Comparison of ENCODE assay signal across 27 cellular contexts in genomic region chr17:75334723-75335122, GRCh38. TPM values are rescaled to one million over a fixed set of nuclear protein-coding genes. Genes with fewer than 3 reads are reported as not detected.
DNase-seq lines count a peak whose midpoint lies in the region; ATAC-seq and TF ChIP-seq lines count a peak whose summit lies in the region.
"Had no signal": no experiment of that assay in that cellular context is flagged by ENCODE, and none has a peak within 500 bp of the region (broad histone marks: within the 10 kb centered on the region; RNA-seq: fewer than 3 reads in every experiment).

No MANE protein-coding gene starts in this region.

- H3K9ac ChIP-seq in DND-41 (ENCODE audit: low read depth, low read length) (no peak overlapping the region), neural cell (ENCODE audit: low read length) (no peak overlapping the region)
- H3K9ac ChIP-seq: neural progenitor cell, parathyroid adenoma had no signal

- H3K27ac Mint-ChIP-seq in activated CD4-positive, alpha-beta T cell treated with anti-CD3 and anti-CD28 coated beads for 36 hours = peak overlapping the region; percentile 21
- peak overlapping the region; percentile 32 for H3K27ac Mint-ChIP-seq in activated naive CD8-positive, alpha-beta T cell treated with anti-CD3 and anti-CD28 coated beads, Interleukin-2, amount 50 U/mL, for 24 hours
- H3K27ac Mint-ChIP-seq: activated CD4-positive, alpha-beta T cell treated with anti-CD3 and anti-CD28 coated beads, Interleukin-2, amount 10 ng/mL, durations not matched to agents 24 days and 14 days; activated naive CD4-positive, alpha-beta T cell treated with anti-CD3 and anti-CD28 coated beads, Interleukin-2, amount 10 ng/mL, durations not matched to agents 7 days and 5 days; neural progenitor cell had no signal

- peak overlapping the region; percentile 88 for H3K27ac ChIP-seq in DND-41 (ENCODE audit: low read length)
- peak overlapping the region; percentile 45 for H3K27ac ChIP-seq in neural cell (ENCODE audit: low read length)
- H3K27ac ChIP-seq in hepatocyte = no peak overlapping the region
- H3K27ac ChIP-seq: cardiac muscle cell, colonic mucosa, neural progenitor cell, parathyroid adenoma, PC-9 had no signal

- WGBS in hepatocyte (ENCODE audit: low lambda C conversion rate, missing lambda C conversion rate) = 97% methylated on average over 3 of the region's 3 CpGs

- H3K9me2 ChIP-seq in neural cell (ENCODE audit: insufficient read depth, low read length) (no peaks in the 10 kb centered on the region), hepatocyte (replicated peaks; ENCODE audit: insufficient read depth) (no peaks in the 10 kb centered on the region)

- no peaks in the 10 kb centered on the region for H3F3A ChIP-seq in neural cell (ENCODE audit: insufficient read depth, low read length, poor library complexity, severe bottlenecking)

- H3K27me3 ChIP-seq in DND-41 (ENCODE audit: insufficient read depth, low read length, poor library complexity) (no peaks in the 10 kb centered on the region), neural cell (ENCODE audit: insufficient read depth, low read depth, low read length) (no peaks in the 10 kb centered on the region), hepatocyte (no peaks in the 10 kb centered on the region)
- H3K27me3 ChIP-seq: cardiac muscle cell, colonic mucosa, neural progenitor cell had no signal

- DNase-seq in activated CD4-positive, alpha-beta T cell treated with anti-CD3 and anti-CD28 coated beads for 36 hours = no peak
- no peak for DNase-seq in activated CD4-positive, alpha-beta T cell treated with anti-CD3 and anti-CD28 coated beads for 4 hours
- DNase-seq in DND-41 (no peak), Ammon's horn (ENCODE audit: low spot score) (no peak), hepatocyte (ENCODE audit: low spot score) (no peak)
- DNase-seq in activated naive CD8-positive, alpha-beta T cell treated with anti-CD3 and anti-CD28 coated beads, Interleukin-2, amount 50 U/mL, for 24 hours = no peak
- no peak for DNase-seq in activated T-cell treated with anti-CD3 and anti-CD28 coated beads, Interleukin-2, amount 50 U/mL, for 48 hours
- DNase-seq: 8988T; activated CD4-positive, alpha-beta T cell treated with anti-CD3 and anti-CD28 coated beads, Interleukin-2, amount 10 ng/mL, durations not matched to agents 24 days and 14 days; activated naive CD4-positive, alpha-beta T cell treated with anti-CD3 and anti-CD28 coated beads, Interleukin-2, amount 10 ng/mL, durations not matched to agents 7 days and 5 days; aorta; colonic mucosa; effector CD8-positive, alpha-beta T cell; mammary epithelial cell; MV-4-11; NCI-H1436; NCI-H2081 treated with DMSO at 0.1 percent for 48 hours; NCI-H69; PC-9; retina; SHP77; small intestine; stimulated activated naive CD4-positive, alpha-beta T cell had no signal

- H3K36me3 ChIP-seq in DND-41 (ENCODE audit: insufficient read depth, low read length) (peaks cover 39% of the 10 kb centered on the region), neural cell (ENCODE audit: insufficient read depth, low read length) (no peaks in the 10 kb centered on the region), hepatocyte (replicated peaks; ENCODE audit: insufficient read depth, low read depth) (no peaks in the 10 kb centered on the region)
- H3K36me3 ChIP-seq: colonic mucosa, neural progenitor cell had no signal

- ATAC-seq in activated CD4-positive, alpha-beta T cell treated with anti-CD3 and anti-CD28 coated beads for 36 hours = no peak
- ATAC-seq in DND-41 (ENCODE audit: insufficient read depth, low read depth) = no peak
- ATAC-seq in activated naive CD8-positive, alpha-beta T cell treated with anti-CD3 and anti-CD28 coated beads, Interleukin-2, amount 50 U/mL, for 24 hours = no peak

- CTCF ChIA-PET in activated CD4-positive, alpha-beta T cell treated with anti-CD3 and anti-CD28 coated beads for 36 hours (lab: Charles Lee) = interaction anchor here (0.6 to 2.9 kb wide), 6 partner anchors 12 to 134 kb away, joined by 3 to 24 read pairs (median 8); partner anchors contain the start of gene GRB2

- H3K4me1 ChIP-seq in DND-41 (ENCODE audit: insufficient read depth, low read length) (peaks cover 85% of the 10 kb centered on the region), hepatocyte (ENCODE audit: insufficient read depth) (no peaks in the 10 kb centered on the region)
- H3K4me1 ChIP-seq: colonic mucosa, neural progenitor cell had no signal

- intact Hi-C loops in activated CD4-positive, alpha-beta T cell treated with anti-CD3 and anti-CD28 coated beads for 36 hours (cut with DNase I, micrococcal nuclease) = loop anchor here in 1 of 2 experiments (5.0 kb wide), 1 partner anchor 38 kb away; no protein-coding TSS in a partner anchor

- H3K79me2 ChIP-seq in DND-41 (ENCODE audit: insufficient read depth, low read length) = peaks cover 73% of the 10 kb centered on the region
- H3K79me2 ChIP-seq in neural cell (replicated peaks; ENCODE audit: insufficient read depth, low read length) = peaks cover 17% of the 10 kb centered on the region
- H3K79me2 ChIP-seq in hepatocyte = peaks cover 87% of the 10 kb centered on the region

- H3K9me3 Mint-ChIP-seq in activated CD4-positive, alpha-beta T cell treated with anti-CD3 and anti-CD28 coated beads for 36 hours (ENCODE audit: low read depth) = no peaks in the 10 kb centered on the region
- H3K9me3 Mint-ChIP-seq in activated naive CD8-positive, alpha-beta T cell treated with anti-CD3 and anti-CD28 coated beads, Interleukin-2, amount 50 U/mL, for 24 hours = no peaks in the 10 kb centered on the region
- H3K9me3 Mint-ChIP-seq: activated CD4-positive, alpha-beta T cell treated with anti-CD3 and anti-CD28 coated beads, Interleukin-2, amount 10 ng/mL, durations not matched to agents 24 days and 14 days; activated naive CD4-positive, alpha-beta T cell treated with anti-CD3 and anti-CD28 coated beads, Interleukin-2, amount 10 ng/mL, durations not matched to agents 7 days and 5 days; neural progenitor cell had no signal

- H3K4me3 ChIP-seq in DND-41 (ENCODE audit: low read depth in 1 of 2, low read length in 2 of 2) (no peak overlapping the region), neural cell (ENCODE audit: low read length) (peak overlapping the region; percentile 34), hepatocyte (no peak overlapping the region)
- H3K4me3 ChIP-seq: cardiac muscle cell, colonic mucosa, neural progenitor cell, PC-9 had no signal

- H3K4me1 Mint-ChIP-seq in activated CD4-positive, alpha-beta T cell treated with anti-CD3 and anti-CD28 coated beads for 36 hours = peaks cover 70% of the 10 kb centered on the region
- H3K4me1 Mint-ChIP-seq in activated naive CD8-positive, alpha-beta T cell treated with anti-CD3 and anti-CD28 coated beads, Interleukin-2, amount 50 U/mL, for 24 hours = peaks cover 74% of the 10 kb centered on the region

- H2AFZ ChIP-seq in DND-41 (ENCODE audit: low read depth, low read length) (no peak overlapping the region), neural cell (ENCODE audit: low read depth, low read length) (no peak overlapping the region), hepatocyte (no peak overlapping the region)
- H2AFZ ChIP-seq: neural progenitor cell, parathyroid adenoma, PC-9 had no signal

- TF ChIP-seq EP300 in neural cell (conservative IDR thresholded peaks at IDR 0.05; ENCODE audit: poor library complexity, severe bottlenecking) = no peak

- H3K27me3 Mint-ChIP-seq in activated CD4-positive, alpha-beta T cell treated with anti-CD3 and anti-CD28 coated beads for 36 hours = no peaks in the 10 kb centered on the region
- no peaks in the 10 kb centered on the region for H3K27me3 Mint-ChIP-seq in activated naive CD8-positive, alpha-beta T cell treated with anti-CD3 and anti-CD28 coated beads, Interleukin-2, amount 50 U/mL, for 24 hours
- H3K27me3 Mint-ChIP-seq: activated CD4-positive, alpha-beta T cell treated with anti-CD3 and anti-CD28 coated beads, Interleukin-2, amount 10 ng/mL, durations not matched to agents 24 days and 14 days; activated naive CD4-positive, alpha-beta T cell treated with anti-CD3 and anti-CD28 coated beads, Interleukin-2, amount 10 ng/mL, durations not matched to agents 7 days and 5 days had no signal

- H3K9me3 ChIP-seq in DND-41 (ENCODE audit: insufficient read depth, low read length, severe bottlenecking) (no peaks in the 10 kb centered on the region), neural cell (ENCODE audit: low read length) (no peaks in the 10 kb centered on the region), hepatocyte (ENCODE audit: low read depth) (no peaks in the 10 kb centered on the region)
- H3K9me3 ChIP-seq: colonic mucosa had no signal

- no peaks in the 10 kb centered on the region for H4K20me1 ChIP-seq in DND-41 (ENCODE audit: insufficient read depth, low read length)
- no peaks in the 10 kb centered on the region for H4K20me1 ChIP-seq in neural cell (ENCODE audit: insufficient read depth)
- peaks cover 29% of the 10 kb centered on the region for H4K20me1 ChIP-seq in hepatocyte (ENCODE audit: insufficient read depth, poor library complexity, severe bottlenecking)

- TF ChIP-seq RAD21 in neural cell (conservative IDR thresholded peaks at IDR 0.05) = no peak

- H3K36me3 Mint-ChIP-seq in activated CD4-positive, alpha-beta T cell treated with anti-CD3 and anti-CD28 coated beads for 36 hours (ENCODE audit: low read depth) = peaks cover 17% of the 10 kb centered on the region
- H3K36me3 Mint-ChIP-seq in activated naive CD8-positive, alpha-beta T cell treated with anti-CD3 and anti-CD28 coated beads, Interleukin-2, amount 50 U/mL, for 24 hours (ENCODE audit: low read depth) = peaks cover 14% of the 10 kb centered on the region

- POLR2A ChIA-PET in activated CD4-positive, alpha-beta T cell treated with anti-CD3 and anti-CD28 coated beads for 36 hours (lab: Charles Lee) = no interaction called here

- no peak for TF ChIP-seq CTCF in DND-41 (IDR thresholded peaks at IDR 0.05; ENCODE audit: borderline replicate concordance, extremely low read depth, low read length, poor library complexity, severe bottlenecking)
- no peak for TF ChIP-seq CTCF in neural cell (IDR thresholded peaks at IDR 0.05; ENCODE audit: poor library complexity, severe bottlenecking)
- TF ChIP-seq CTCF in hepatocyte (IDR thresholded peaks at IDR 0.05; ENCODE audit: poor library complexity) = no peak

- H3K4me3 Mint-ChIP-seq in activated CD4-positive, alpha-beta T cell treated with anti-CD3 and anti-CD28 coated beads for 36 hours = no peak overlapping the region
- H3K4me3 Mint-ChIP-seq in activated naive CD8-positive, alpha-beta T cell treated with anti-CD3 and anti-CD28 coated beads, Interleukin-2, amount 50 U/mL, for 24 hours = no peak overlapping the region
- H3K4me3 Mint-ChIP-seq: activated CD4-positive, alpha-beta T cell treated with anti-CD3 and anti-CD28 coated beads, Interleukin-2, amount 10 ng/mL, durations not matched to agents 24 days and 14 days; activated naive CD4-positive, alpha-beta T cell treated with anti-CD3 and anti-CD28 coated beads, Interleukin-2, amount 10 ng/mL, durations not matched to agents 7 days and 5 days; neural progenitor cell had no signal

- H3K4me2 ChIP-seq in DND-41 (ENCODE audit: insufficient read depth, low read length) = no peak overlapping the region
- peak overlapping the region; percentile 43 for H3K4me2 ChIP-seq in neural cell (ENCODE audit: low read length)
- H3K4me2 ChIP-seq in hepatocyte = no peak overlapping the region
- H3K4me2 ChIP-seq: neural progenitor cell, PC-9 had no signal

RNA-seq across cellular contexts. Expression of gene SLC25A19, which starts 45.5 kb away (rescaled TPM):
- 10 to 100 TPM; 67.8 to 79.7 TPM for total RNA-seq in activated CD4-positive, alpha-beta T cell treated with anti-CD3 and anti-CD28 coated beads for 36 hours
- polyA plus RNA-seq in neural cell (9.6 and 13.8 TPM in 2 replicates), hepatocyte (7.6 and 8.4 TPM in 2 replicates)
- polyA minus RNA-seq in neural cell = 3.2 and 10.0 TPM in 2 replicates
- 4.6 and 10.8 TPM in 2 replicates for total RNA-seq in hepatocyte
